ENCODE assay signal across 14 cellular contexts in the genomic region with DNA sequence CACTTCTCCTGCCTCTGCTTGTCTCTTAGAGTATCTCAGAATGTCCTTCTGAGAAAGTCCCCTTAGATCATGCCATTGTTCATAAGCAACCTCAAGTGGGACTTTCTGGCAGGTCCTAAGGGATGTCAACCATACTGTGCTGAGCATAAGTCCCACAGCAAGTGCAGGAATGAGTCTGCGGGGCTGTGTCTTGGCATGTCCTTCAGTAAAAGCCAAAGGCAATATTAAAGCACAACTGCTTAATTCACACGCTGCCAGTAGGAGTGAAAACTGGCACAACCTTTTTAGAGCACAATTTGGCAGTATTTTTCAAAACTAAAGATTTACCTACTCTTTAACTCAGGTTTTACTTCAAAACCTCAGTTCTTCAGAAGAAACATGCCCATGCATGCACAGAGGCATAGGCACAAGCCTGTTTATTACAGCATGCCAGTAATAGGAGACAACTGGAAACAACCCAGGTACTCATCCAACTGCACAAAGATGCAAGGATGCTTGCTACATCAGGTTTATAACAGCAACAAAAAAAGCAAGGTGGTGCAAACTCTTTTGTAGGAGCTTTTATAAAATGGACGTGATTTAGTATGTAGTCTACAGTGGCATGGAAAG. TPM values are rescaled to one million over a fixed set of nuclear protein-coding genes. Genes with fewer than 3 reads are reported as not detected.
A peak's percentile ranks its signal among the peaks of the same experiment; 100 is the strongest.
DNase-seq lines count a peak whose midpoint lies in the region; ATAC-seq and TF ChIP-seq lines count a peak whose summit lies in the region.
"Had no signal": no experiment of that assay in that cellular context is flagged by ENCODE, and none has a peak within 500 bp of the region (broad histone marks: within the 10 kb centered on the region; RNA-seq: fewer than 3 reads in every experiment).

No MANE protein-coding gene starts in this region.

- H3K4me3 Mint-ChIP-seq in activated naive CD8-positive, alpha-beta T cell treated with anti-CD3 and anti-CD28 coated beads for 36 hours = no peak overlapping the region
- H3K4me3 Mint-ChIP-seq: activated naive CD4-positive, alpha-beta T cell treated with anti-CD3 and anti-CD28 coated beads, Interleukin-2, amount 50 U/mL, for 24 hours had no signal

- peaks cover 0 to 8% (median 0%) of the 10 kb centered on the region in 4 donors for H3K4me1 ChIP-seq in upper lobe of left lung
- H3K4me1 ChIP-seq: psoas muscle had no signal

- no peak overlapping the region for H3K4me3 ChIP-seq in upper lobe of left lung
- H3K4me3 ChIP-seq: MG63, psoas muscle had no signal

- H3K36me3 Mint-ChIP-seq in activated naive CD8-positive, alpha-beta T cell treated with anti-CD3 and anti-CD28 coated beads for 36 hours = no peaks in the 10 kb centered on the region
- H3K36me3 Mint-ChIP-seq: activated naive CD4-positive, alpha-beta T cell treated with anti-CD3 and anti-CD28 coated beads, Interleukin-2, amount 50 U/mL, for 24 hours had no signal

- no peaks in the 10 kb centered on the region for H3K9me3 ChIP-seq in upper lobe of left lung
- H3K9me3 ChIP-seq: MG63, psoas muscle had no signal

- TF ChIP-seq POLR2A in upper lobe of left lung (IDR thresholded peaks at IDR 0.05) = no peak

- H3K27me3 ChIP-seq in upper lobe of left lung = no peaks in the 10 kb centered on the region

- TF ChIP-seq CTCF in upper lobe of left lung (IDR thresholded peaks at IDR 0.05) = no peak

- H3K36me3 ChIP-seq in upper lobe of left lung = no peaks in the 10 kb centered on the region
- H3K36me3 ChIP-seq: MG63 had no signal

- H3K4me1 Mint-ChIP-seq in activated naive CD8-positive, alpha-beta T cell treated with anti-CD3 and anti-CD28 coated beads for 36 hours = no peaks in the 10 kb centered on the region
- H3K4me1 Mint-ChIP-seq: activated naive CD4-positive, alpha-beta T cell treated with anti-CD3 and anti-CD28 coated beads, Interleukin-2, amount 50 U/mL, for 24 hours had no signal

- no peak for TF ChIP-seq EP300 in upper lobe of left lung (IDR thresholded peaks at IDR 0.05)

- ATAC-seq in GM18511 (IDR thresholded peaks at IDR 0.05; ENCODE audit: unreplicated experiment) = peak; percentile 63
- ATAC-seq in GM21717 (IDR thresholded peaks at IDR 0.05; ENCODE audit: unreplicated experiment) = peak; percentile 75
- ATAC-seq in HG03280 (IDR thresholded peaks at IDR 0.05; ENCODE audit: unreplicated experiment) = peak; percentile 56
- ATAC-seq in esophagus mucosa = peak; percentile 81
- no peak for ATAC-seq in GM19397 (IDR thresholded peaks at IDR 0.05; ENCODE audit: unreplicated experiment)
- ATAC-seq in upper lobe of left lung (ENCODE audit: low FRiP score in 2 of 2) = no peak
- ATAC-seq: HCT116, psoas muscle had no signal

- WGBS in upper lobe of left lung, 2 donors = 89 to 97% methylated on average over 3 of the region's 3 CpGs

- DNase-seq in activated naive CD8-positive, alpha-beta T cell treated with anti-CD3 and anti-CD28 coated beads for 36 hours = no peak
- DNase-seq in upper lobe of left lung (no peak), NOMO-1 (lab: John Stamatoyannopoulos, UW; ENCODE audit: unreplicated experiment in 2 of 2) (no peak)
- DNase-seq: DMS79 treated with DMSO at 0.1 percent for 48 hours, MG63, NCI-H446 treated with DMSO at 0.1 percent for 48 hours, psoas muscle had no signal

- no peaks in the 10 kb centered on the region for H3K9me3 Mint-ChIP-seq in activated naive CD8-positive, alpha-beta T cell treated with anti-CD3 and anti-CD28 coated beads for 36 hours
- H3K9me3 Mint-ChIP-seq: activated naive CD4-positive, alpha-beta T cell treated with anti-CD3 and anti-CD28 coated beads, Interleukin-2, amount 50 U/mL, for 24 hours had no signal

- no peak overlapping the region for H3K27ac ChIP-seq in upper lobe of left lung
- H3K27ac ChIP-seq: psoas muscle had no signal

- peaks cover 2% of the 10 kb centered on the region for H3K27me3 Mint-ChIP-seq in activated naive CD8-positive, alpha-beta T cell treated with anti-CD3 and anti-CD28 coated beads for 36 hours

- H3K27ac Mint-ChIP-seq in activated naive CD8-positive, alpha-beta T cell treated with anti-CD3 and anti-CD28 coated beads for 36 hours = no peak overlapping the region
- H3K27ac Mint-ChIP-seq: activated naive CD4-positive, alpha-beta T cell treated with anti-CD3 and anti-CD28 coated beads, Interleukin-2, amount 50 U/mL, for 24 hours had no signal

RNA-seq across cellular contexts. Expression of gene SMAD5, which starts 24.4 kb away (rescaled TPM):
- total RNA-seq in esophagus mucosa (46.8 TPM), upper lobe of left lung (10 to 100 TPM; 14.6 to 54.3 (median 45.1) TPM)
- 10 to 100 TPM; 10.1 to 10.4 TPM for total RNA-seq in activated naive CD8-positive, alpha-beta T cell treated with anti-CD3 and anti-CD28 coated beads for 36 hours

Comparison
In these comparisons a context has a peak if more than half of its experiments do, and no peak if none do; other contexts are left out.
1. ATAC-seq: peak in GM18511 (single experiment), GM21717 (single experiment), HG03280 (single experiment) and esophagus mucosa (single experiment); none in GM19397 (single experiment) and upper lobe of left lung (0 of 2).